Comparison of ENCODE assay signal across 12 cellular contexts in the genomic region with DNA sequence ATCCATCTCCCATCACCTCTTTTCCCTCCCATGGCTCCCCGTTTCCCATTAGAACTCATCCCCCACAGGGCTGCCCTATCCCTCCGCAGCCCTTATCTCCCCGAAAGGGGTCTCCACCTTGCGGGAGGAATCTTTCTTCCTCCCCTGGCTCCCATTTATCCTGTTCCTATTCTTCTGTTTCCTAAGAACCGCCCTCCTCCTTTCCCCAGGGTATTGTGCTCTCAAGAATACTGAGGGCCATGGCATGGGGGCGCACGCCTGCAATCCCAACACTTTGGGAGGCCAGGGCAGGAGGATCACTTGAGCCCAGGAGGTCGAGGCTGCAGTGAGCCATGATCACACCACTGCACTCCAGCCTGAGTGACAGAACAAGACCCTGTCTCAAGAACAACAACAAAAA. TPM values are rescaled to one million over a fixed set of nuclear protein-coding genes. Genes with fewer than 3 reads are reported as not detected.
DNase-seq lines count a peak whose midpoint lies in the region; ATAC-seq, FAIRE-seq and TF ChIP-seq lines count a peak whose summit lies in the region.
"Had no signal": no experiment of that assay in that cellular context is flagged by ENCODE, and none has a peak within 500 bp of the region (broad histone marks: within the 10 kb centered on the region; RNA-seq: fewer than 3 reads in every experiment).

No MANE protein-coding gene starts in this region.

- H3K27me3 ChIP-seq in heart left ventricle = peaks cover 0 to 18% (median 0%) of the 10 kb centered on the region in 9 donors
- H3K27me3 ChIP-seq in GM12878 (replicated peaks in 1 of 2; ENCODE audit: control insufficient read depth in 2 of 2, insufficient read depth in 2 of 2, low read length in 1 of 2) = no peaks in the 10 kb centered on the region; a peak in 1 of 4 replicates
- no peaks in the 10 kb centered on the region for H3K27me3 ChIP-seq in mucosa of rectum (ENCODE audit: control insufficient read depth in 2 of 2, insufficient read depth in 2 of 2, low read length in 2 of 2)
- H3K27me3 ChIP-seq in upper lobe of left lung = no peaks in the 10 kb centered on the region
- H3K27me3 ChIP-seq: pancreas had no signal

- H3K27ac ChIP-seq in heart left ventricle (peak overlapping the region in 1 of 12 donors; percentile 54), GM12878 (ENCODE audit: control insufficient read depth, insufficient read depth) (peak overlapping the region; percentile 57), mucosa of rectum (ENCODE audit: low read depth in 2 of 2, low read length in 2 of 2) (peak overlapping the region in 1 of 2 donors; percentile 58), upper lobe of left lung (peak overlapping the region in 2 of 4 donors; percentile 61 to 72)
- H3K27ac ChIP-seq: pancreas had no signal

- CTCF ChIA-PET in GM12878 (lab: Yijun Ruan, JAX) = interaction anchor here (0.8 to 9.0 kb wide), 12 partner anchors 12 to 115 kb away, joined by 3 to 101 read pairs (median 5); a partner anchor contains a TSS

- H3K9me3 ChIP-seq in heart left ventricle = no peaks in the 10 kb centered on the region
- no peaks in the 10 kb centered on the region for H3K9me3 ChIP-seq in GM12878 (replicated peaks; ENCODE audit: control insufficient read depth, insufficient read depth, low read length)
- H3K9me3 ChIP-seq in mucosa of rectum (ENCODE audit: control insufficient read depth in 2 of 2, low read length in 2 of 2) = no peaks in the 10 kb centered on the region
- no peaks in the 10 kb centered on the region for H3K9me3 ChIP-seq in upper lobe of left lung
- H3K9me3 ChIP-seq: pancreas had no signal

- H3K36me3 ChIP-seq in heart left ventricle (no peaks in the 10 kb centered on the region), GM12878 (ENCODE audit: control insufficient read depth in 2 of 2, insufficient read depth in 2 of 2, low read length in 1 of 2) (no peaks in the 10 kb centered on the region), mucosa of rectum (ENCODE audit: control insufficient read depth in 2 of 2, insufficient read depth in 2 of 2, low read length in 2 of 2) (no peaks in the 10 kb centered on the region), upper lobe of left lung (no peaks in the 10 kb centered on the region)
- H3K36me3 ChIP-seq: pancreas had no signal

- intact Hi-C loops in heart left ventricle (cut with DNase I) (no loop called here), left cardiac atrium (cut with DNase I) (no loop called here), GM12878 (cut with micrococcal nuclease; ENCODE audit: unreplicated experiment) (no loop called here)

- H3K4me2 ChIP-seq in GM12878 (ENCODE audit: control insufficient read depth, insufficient read depth) = peak overlapping the region; percentile 92

- SMC1A ChIA-PET in GM12878 (lab: Charles Lee; ENCODE audit: uncharacterized antibody, unreplicated experiment) = interaction anchor here (1.1 to 2.9 kb wide), 5 partner anchors 12 to 113 kb away, joined by 4 to 13 read pairs (median 7); a partner anchor contains a TSS

- TSS peak; percentile 80 for BruUV-seq in GM12878 (replicated peaks; lab: Mats Ljungman, UMichigan)

- FAIRE-seq in GM12878 (lab: Jason Lieb, UNC) = no peak
- FAIRE-seq: pancreas had no signal

- H3K4me3 ChIP-seq in heart left ventricle (peak overlapping the region in 9 of 12 donors; percentile 25 to 62 (median 47)), GM12878 (peak overlapping the region; percentile 72), mucosa of rectum (ENCODE audit: low read length in 2 of 2) (peak overlapping the region; percentile 58 to 63), upper lobe of left lung (peak overlapping the region in 3 of 4 donors; percentile 41 to 54 (median 45))

- H3K79me2 ChIP-seq in GM12878 (ENCODE audit: control insufficient read depth, insufficient read depth, low read length) = no peaks in the 10 kb centered on the region; the same call in 1 of the 2 replicates

- H3K9ac ChIP-seq in GM12878 (ENCODE audit: control insufficient read depth, insufficient read depth, low read length) = peak overlapping the region; percentile 64
- peak overlapping the region in 1 of 2 donors; percentile 14 for H3K9ac ChIP-seq in mucosa of rectum (ENCODE audit: low read depth in 1 of 2, low read length in 2 of 2)

- H3K4me1 ChIP-seq in heart left ventricle = peaks cover 0 to 37% (median 4%) of the 10 kb centered on the region in 12 donors
- H3K4me1 ChIP-seq in GM12878 (ENCODE audit: control insufficient read depth, insufficient read depth, low read length) = peaks cover 44% of the 10 kb centered on the region
- H3K4me1 ChIP-seq in mucosa of rectum (ENCODE audit: control insufficient read depth in 2 of 2, insufficient read depth in 2 of 2, low read length in 2 of 2) = peaks cover 5 to 10% of the 10 kb centered on the region in 2 donors
- H3K4me1 ChIP-seq in upper lobe of left lung = peaks cover 14 to 25% (median 18%) of the 10 kb centered on the region in 4 donors
- H3K4me1 ChIP-seq: pancreas had no signal

- peak overlapping the region; percentile 88 for H2AFZ ChIP-seq in GM12878 (ENCODE audit: control insufficient read depth, low read depth, low read length)

- DNase-seq in heart left ventricle = no peak
- DNase-seq in left cardiac atrium = no peak
- no peak for DNase-seq in GM12878 (ENCODE audit: low read depth, low spot score)
- DNase-seq in upper lobe of left lung = no peak
- no peak for DNase-seq in NCI-H2227 treated with DMSO at 0.1 percent for 48 hours (lab: John Stamatoyannopoulos, UW)
- DNase-seq in hippocampal formation (lab: John Stamatoyannopoulos, UW) = no peak
- DNase-seq in HT-29 (ENCODE audit: low spot score) = no peak
- DNase-seq: NCI-H1417 treated with DMSO at 0.1 percent for 48 hours had no signal

- in situ Hi-C loops in GM12878 (cut with MboI) = no loop called here

- POLR2A ChIA-PET in GM12878 (lab: Charles Lee) = interaction anchor here (0.9 to 6.6 kb wide), 8 partner anchors 11 to 197 kb away, joined by 4 to 85 read pairs (median 8); a partner anchor contains a TSS

- no peak for TF ChIP-seq RAD21 in GM12878 (IDR thresholded peaks at IDR 0.05; ENCODE audit: insufficient read depth, low read depth, low read length)

- TF ChIP-seq EP300 in GM12878 (IDR thresholded peaks at IDR 0.05; ENCODE audit: borderline replicate concordance in 1 of 2, control insufficient read depth in 1 of 2, low read depth in 2 of 2, low read length in 2 of 2) = no peak
- TF ChIP-seq EP300 in upper lobe of left lung (IDR thresholded peaks at IDR 0.05) = no peak

- TF ChIP-seq CTCF in heart left ventricle (IDR thresholded peaks at IDR 0.05) (no peak), GM12878 (IDR thresholded peaks at IDR 0.05 in 2 of 3, conservative IDR thresholded peaks at IDR 0.05 in 1 of 3; ENCODE audit: control insufficient read depth in 2 of 3, extremely low read depth in 1 of 3, insufficient read depth in 1 of 3, low read depth in 3 of 3, low read length in 3 of 3) (no peak), upper lobe of left lung (IDR thresholded peaks at IDR 0.05) (no peak)

- WGBS in heart left ventricle, 4 donors = 57 to 63% (median 61%) methylated on average over 8 of the region's 8 CpGs
- WGBS in GM12878 (ENCODE audit: insufficient coverage, insufficient replicate concordance, low lambda C conversion rate, missing lambda C conversion rate) = 66% methylated on average over 8 of the region's 8 CpGs
- WGBS in upper lobe of left lung, 2 donors = 68 to 75% methylated on average over 8 of the region's 8 CpGs

- ATAC-seq in heart left ventricle (no peak), left cardiac atrium (no peak), GM12878 (no peak), upper lobe of left lung (ENCODE audit: low FRiP score in 2 of 2) (no peak)

- no peaks in the 10 kb centered on the region for H4K20me1 ChIP-seq in GM12878 (ENCODE audit: control insufficient read depth, insufficient read depth)

- RAD21 ChIA-PET in GM12878 (lab: Charles Lee; ENCODE audit: unreplicated experiment) = interaction anchor here (0.8 to 3.5 kb wide), 8 partner anchors 13 to 114 kb away, joined by 3 to 14 read pairs (median 6); a partner anchor contains a TSS

- TF ChIP-seq POLR2A in heart left ventricle (IDR thresholded peaks at IDR 0.05) (no peak), GM12878 (IDR thresholded peaks at IDR 0.05; ENCODE audit: low read depth, low read length) (no peak), upper lobe of left lung (IDR thresholded peaks at IDR 0.05) (no peak)

RNA-seq across cellular contexts. Expression of a gene that starts 0.7 kb away (rescaled TPM):
- total RNA-seq in heart left ventricle (1 to 10 TPM in 4 of 9 donors, under 1 TPM in 3, not detected in 2; 0.46 to 10.0 (median 1.2) TPM), left cardiac atrium (1 to 10 TPM in 1 of 2 donors, under 1 TPM in 1; 0.97 to 1.6 TPM), GM12878 (2014; rRNA removed) (12.2 and 14.2 TPM in 2 replicates), GM12878 (2014; rRNA removed; fragmentation: Illumina TruSeq; extraction: Trizol) (5.8 and 7.0 TPM in 2 replicates), GM12878 (2021) (8.9 and 9.0 TPM in 2 replicates), upper lobe of left lung (10 to 100 TPM in 2 of 6 donors, 1 to 10 TPM in 4; 2.5 to 44.0 (median 7.2) TPM)
- polyA plus RNA-seq in heart left ventricle (under 1 TPM; 0.38 to 0.76 TPM), GM12878 (2011; rRNA removed) (3.0 and 3.1 TPM in 2 replicates), GM12878 (2014; fragmentation: Illumina TruSeq; extraction: Trizol) (6.6 and 8.4 TPM in 2 replicates), GM12878 (2014; fragmentation: Nextera tagmentation; extraction: Ambion mirVana) (1 to 10 TPM; 2.1 to 2.3 TPM), GM12878 (2014; rRNA removed) (8.9 and 12.0 TPM in 2 replicates), GM12878 (2016; fragmentation: Nextera tagmentation; extraction: Ambion mirVana) (1 to 10 TPM; 2.8 to 2.9 TPM)
- total RNA-seq in GM12878 (2013; cell fraction: nucleolus; rRNA removed) = 13.9 and 16.8 TPM in 2 replicates
- polyA plus RNA-seq in GM12878 (2011; ENCODE audit: low read depth) = 12.2 TPM
- 2.3 and 2.9 TPM in 2 replicates for polyA plus RNA-seq in GM12878 (2011; cell fraction: cytosol; rRNA removed)
- polyA plus RNA-seq in GM12878 (2011; cell fraction: nucleus; rRNA removed) = 12.6 and 15.4 TPM in 2 replicates
- polyA plus RNA-seq in GM12878 (2012) = 10.2 and 16.4 TPM in 2 replicates
- polyA minus RNA-seq in GM12878 (2011; rRNA and poly(A)+ RNA removed) = 2.6 and 6.9 TPM in 2 replicates
- 0.80 TPM in 1 of 2 replicates, not detected in the other for polyA minus RNA-seq in GM12878 (2011; cell fraction: cytosol; rRNA and poly(A)+ RNA removed)
- 5.7 and 6.7 TPM in 2 replicates for polyA minus RNA-seq in GM12878 (2011; cell fraction: nucleus; rRNA and poly(A)+ RNA removed)
- 0.23 TPM in 1 of 2 replicates, not detected in the other for total RNA-seq in HT-29 (2014; rRNA removed; shearing (Covaris generic))

RNA-seq across cellular contexts. Expression of a gene that starts 12.5 kb away (rescaled TPM):
- total RNA-seq in heart left ventricle (10 to 100 TPM; 19.8 to 47.6 (median 24.5) TPM), left cardiac atrium (10 to 100 TPM; 30.7 to 31.9 TPM), GM12878 (2014; rRNA removed) (7.9 and 8.2 TPM in 2 replicates), GM12878 (2014; rRNA removed; fragmentation: Illumina TruSeq; extraction: Trizol) (4.6 and 4.9 TPM in 2 replicates), GM12878 (2021) (19.1 and 19.5 TPM in 2 replicates), upper lobe of left lung (10 to 100 TPM; 36.9 to 61.9 (median 43.6) TPM)
- polyA plus RNA-seq in heart left ventricle (10 to 100 TPM; 33.3 to 40.8 TPM), GM12878 (2011; rRNA removed) (7.2 and 9.9 TPM in 2 replicates), GM12878 (2014; fragmentation: Illumina TruSeq; extraction: Trizol) (6.1 and 9.1 TPM in 2 replicates), GM12878 (2014; fragmentation: Nextera tagmentation; extraction: Ambion mirVana) (under 1 TPM in 1 of 2 experiments, not detected in 1; 0.16 TPM), GM12878 (2014; rRNA removed) (13.0 and 14.3 TPM in 2 replicates), GM12878 (2016; fragmentation: Nextera tagmentation; extraction: Ambion mirVana) (1 to 10 TPM in 1 of 2 experiments, under 1 TPM in 1; 0.88 to 2.9 TPM)
- 11.7 and 19.4 TPM in 2 replicates for total RNA-seq in GM12878 (2013; cell fraction: nucleolus; rRNA removed)
- polyA plus RNA-seq in GM12878 (2011; ENCODE audit: low read depth) = 10.4 TPM
- polyA plus RNA-seq in GM12878 (2011; cell fraction: cytosol; rRNA removed) = 13.1 and 13.2 TPM in 2 replicates
- 48.8 and 64.5 TPM in 2 replicates for polyA plus RNA-seq in GM12878 (2011; cell fraction: nucleus; rRNA removed)
- polyA plus RNA-seq in GM12878 (2012) = 14.4 and 28.1 TPM in 2 replicates
- polyA minus RNA-seq in GM12878 (2011; rRNA and poly(A)+ RNA removed) = 12.7 and 12.9 TPM in 2 replicates
- 5.1 and 7.7 TPM in 2 replicates for polyA minus RNA-seq in GM12878 (2011; cell fraction: cytosol; rRNA and poly(A)+ RNA removed)
- 14.7 and 30.0 TPM in 2 replicates for polyA minus RNA-seq in GM12878 (2011; cell fraction: nucleus; rRNA and poly(A)+ RNA removed)
- 7.7 and 7.9 TPM in 2 replicates for total RNA-seq in HT-29 (2014; rRNA removed; shearing (Covaris generic))

RNA-seq across cellular contexts. Expression of a gene that starts 33.2 kb away (rescaled TPM):
- total RNA-seq in heart left ventricle (1 to 10 TPM in 1 of 9 donors, under 1 TPM in 2, not detected in 6; 0.47 to 4.2 (median 0.54) TPM), left cardiac atrium (1 to 10 TPM in 1 of 2 donors, under 1 TPM in 1; 0.86 to 1.6 TPM), GM12878 (2014; rRNA removed) (115 and 119 TPM in 2 replicates), GM12878 (2014; rRNA removed; fragmentation: Illumina TruSeq; extraction: Trizol) (55.0 and 55.6 TPM in 2 replicates), GM12878 (2021) (83.3 and 84.9 TPM in 2 replicates), upper lobe of left lung (1 to 10 TPM in 5 of 6 donors, not detected in 1; 1.1 to 3.1 (median 1.8) TPM)
- polyA plus RNA-seq in heart left ventricle (under 1 TPM in 1 of 2 donors, not detected in 1; 0.19 TPM), GM12878 (2011; rRNA removed) (20.1 and 29.1 TPM in 2 replicates), GM12878 (2014; fragmentation: Illumina TruSeq; extraction: Trizol) (26.3 and 44.9 TPM in 2 replicates), GM12878 (2014; fragmentation: Nextera tagmentation; extraction: Ambion mirVana) (10 to 100 TPM in 1 of 2 experiments, under 1 TPM in 1; 0.97 to 12.1 TPM), GM12878 (2014; rRNA removed) (137 and 147 TPM in 2 replicates), GM12878 (2016; fragmentation: Nextera tagmentation; extraction: Ambion mirVana) (10 to 100 TPM; 63.8 to 77.8 TPM)
- total RNA-seq in GM12878 (2013; cell fraction: nucleolus; rRNA removed) = 31.5 and 33.0 TPM in 2 replicates
- 38.2 TPM for polyA plus RNA-seq in GM12878 (2011; ENCODE audit: low read depth)
- 42.7 and 45.9 TPM in 2 replicates for polyA plus RNA-seq in GM12878 (2011; cell fraction: cytosol; rRNA removed)
- polyA plus RNA-seq in GM12878 (2011; cell fraction: nucleus; rRNA removed) = 16.1 and 23.4 TPM in 2 replicates
- polyA plus RNA-seq in GM12878 (2012) = 88.6 and 91.7 TPM in 2 replicates
- polyA minus RNA-seq in GM12878 (2011; rRNA and poly(A)+ RNA removed) = 5.4 and 16.1 TPM in 2 replicates
- 3.6 and 8.9 TPM in 2 replicates for polyA minus RNA-seq in GM12878 (2011; cell fraction: cytosol; rRNA and poly(A)+ RNA removed)
- polyA minus RNA-seq in GM12878 (2011; cell fraction: nucleus; rRNA and poly(A)+ RNA removed) = 4.1 and 5.0 TPM in 2 replicates
- total RNA-seq in HT-29 (2014; rRNA removed; shearing (Covaris generic)) = not detected in 2 replicates
- total RNA-seq: epithelial cell of proximal tubule had no signal
- polyA plus RNA-seq: BJ had no signal

RNA-seq across cellular contexts. Expression of a gene that starts 40.3 kb away (rescaled TPM):
- over 10,000 TPM in 3 of 9 donors, 1,000 to 10,000 TPM in 5, 100 to 1,000 TPM in 1; 462 to 18,741 (median 5,764) TPM for total RNA-seq in heart left ventricle
- polyA plus RNA-seq in heart left ventricle = 100 to 1,000 TPM; 118 to 429 TPM
- over 10,000 TPM; 14,118 to 22,490 TPM for total RNA-seq in left cardiac atrium
- 15,728 and 37,247 TPM in 2 replicates for total RNA-seq in GM12878 (2013; cell fraction: nucleolus; rRNA removed)
- total RNA-seq in GM12878 (2014; rRNA removed) = 34,892 and 42,450 TPM in 2 replicates
- 6,746 and 12,076 TPM in 2 replicates for total RNA-seq in GM12878 (2014; rRNA removed; fragmentation: Illumina TruSeq; extraction: Trizol)
- total RNA-seq in GM12878 (2021) = 18,533 and 18,901 TPM in 2 replicates
- polyA plus RNA-seq in GM12878 (2011; ENCODE audit: low read depth) = not detected
- polyA plus RNA-seq in GM12878 (2011; rRNA removed) = 3.8 and 12.0 TPM in 2 replicates
- 152 TPM in 1 of 2 replicates, not detected in the other for polyA plus RNA-seq in GM12878 (2011; cell fraction: cytosol; rRNA removed)
- 4,598 and 4,771 TPM in 2 replicates for polyA plus RNA-seq in GM12878 (2011; cell fraction: nucleus; rRNA removed)
- polyA plus RNA-seq in GM12878 (2012) = 62.9 TPM in 1 of 2 replicates, not detected in the other
- not detected in 2 replicates for polyA plus RNA-seq in GM12878 (2014; fragmentation: Illumina TruSeq; extraction: Trizol)
- polyA plus RNA-seq in GM12878 (2014; fragmentation: Nextera tagmentation; extraction: Ambion mirVana) = not detected
- polyA plus RNA-seq in GM12878 (2014; rRNA removed) = 760 and 1,065 TPM in 2 replicates
- 10 to 100 TPM in 1 of 2 experiments, not detected in 1; 13.3 TPM for polyA plus RNA-seq in GM12878 (2016; fragmentation: Nextera tagmentation; extraction: Ambion mirVana)
- polyA minus RNA-seq in GM12878 (2011; rRNA and poly(A)+ RNA removed) = 9,902 and 51,214 TPM in 2 replicates
- polyA minus RNA-seq in GM12878 (2011; cell fraction: cytosol; rRNA and poly(A)+ RNA removed) = 10,750 and 21,317 TPM in 2 replicates
- 140,969 and 152,974 TPM in 2 replicates for polyA minus RNA-seq in GM12878 (2011; cell fraction: nucleus; rRNA and poly(A)+ RNA removed)
- total RNA-seq in upper lobe of left lung = over 10,000 TPM in 2 of 6 donors, 1,000 to 10,000 TPM in 3, 100 to 1,000 TPM in 1; 886 to 22,003 (median 3,451) TPM
- 23,916 and 27,637 TPM in 2 replicates for total RNA-seq in HT-29 (2014; rRNA removed; shearing (Covaris generic))

RNA-seq across cellular contexts. Expression of a gene that starts 40.5 kb away (rescaled TPM):
- total RNA-seq in heart left ventricle = 10 to 100 TPM; 35.5 to 78.5 (median 43.8) TPM
- 100 to 1,000 TPM in 1 of 2 donors, 10 to 100 TPM in 1; 70.1 to 116 TPM for polyA plus RNA-seq in heart left ventricle
- total RNA-seq in left cardiac atrium = 10 to 100 TPM; 52.3 to 70.9 TPM
- 6.3 and 7.0 TPM in 2 replicates for total RNA-seq in GM12878 (2013; cell fraction: nucleolus; rRNA removed)
- total RNA-seq in GM12878 (2014; rRNA removed) = 9.4 and 13.2 TPM in 2 replicates
- total RNA-seq in GM12878 (2014; rRNA removed; fragmentation: Illumina TruSeq; extraction: Trizol) = 6.2 and 6.3 TPM in 2 replicates
- total RNA-seq in GM12878 (2021) = 10.6 and 11.8 TPM in 2 replicates
- 4.9 TPM for polyA plus RNA-seq in GM12878 (2011; ENCODE audit: low read depth)
- 8.6 and 10.5 TPM in 2 replicates for polyA plus RNA-seq in GM12878 (2011; rRNA removed)
- 8.7 and 13.0 TPM in 2 replicates for polyA plus RNA-seq in GM12878 (2011; cell fraction: cytosol; rRNA removed)
- polyA plus RNA-seq in GM12878 (2011; cell fraction: nucleus; rRNA removed) = 9.3 and 11.8 TPM in 2 replicates
- polyA plus RNA-seq in GM12878 (2012) = 11.4 and 12.6 TPM in 2 replicates
- 5.9 and 6.7 TPM in 2 replicates for polyA plus RNA-seq in GM12878 (2014; fragmentation: Illumina TruSeq; extraction: Trizol)
- under 1 TPM; 0.19 to 0.90 TPM for polyA plus RNA-seq in GM12878 (2014; fragmentation: Nextera tagmentation; extraction: Ambion mirVana)
- 14.3 and 16.0 TPM in 2 replicates for polyA plus RNA-seq in GM12878 (2014; rRNA removed)
- polyA plus RNA-seq in GM12878 (2016; fragmentation: Nextera tagmentation; extraction: Ambion mirVana) = 10 to 100 TPM; 15.6 to 18.3 TPM
- 3.4 and 6.7 TPM in 2 replicates for polyA minus RNA-seq in GM12878 (2011; rRNA and poly(A)+ RNA removed)
- 2.3 and 3.1 TPM in 2 replicates for polyA minus RNA-seq in GM12878 (2011; cell fraction: cytosol; rRNA and poly(A)+ RNA removed)
- 2.8 and 4.1 TPM in 2 replicates for polyA minus RNA-seq in GM12878 (2011; cell fraction: nucleus; rRNA and poly(A)+ RNA removed)
- 10 to 100 TPM; 17.8 to 49.4 (median 35.1) TPM for total RNA-seq in upper lobe of left lung
- total RNA-seq in HT-29 (2014; rRNA removed; shearing (Covaris generic)) = 19.7 and 19.9 TPM in 2 replicates

Comparison
In these comparisons a context has a peak if more than half of its experiments do, and no peak if none do; other contexts are left out.
1. RNA of a gene that starts 33.2 kb away (total RNA-seq): 31.5 to 119 TPM in GM12878; 1.1 to 3.1 TPM in upper lobe of left lung, 0.86 to 1.6 TPM in left cardiac atrium, 0.47 to 4.2 TPM in heart left ventricle and not detected in HT-29; every median in the first group is over 4 times any median in the second.
2. Peak in every context shown above with its lines, with median percentiles within 50 percentile points of each other: H3K4me3 ChIP-seq.